In the genomic region with DNA sequence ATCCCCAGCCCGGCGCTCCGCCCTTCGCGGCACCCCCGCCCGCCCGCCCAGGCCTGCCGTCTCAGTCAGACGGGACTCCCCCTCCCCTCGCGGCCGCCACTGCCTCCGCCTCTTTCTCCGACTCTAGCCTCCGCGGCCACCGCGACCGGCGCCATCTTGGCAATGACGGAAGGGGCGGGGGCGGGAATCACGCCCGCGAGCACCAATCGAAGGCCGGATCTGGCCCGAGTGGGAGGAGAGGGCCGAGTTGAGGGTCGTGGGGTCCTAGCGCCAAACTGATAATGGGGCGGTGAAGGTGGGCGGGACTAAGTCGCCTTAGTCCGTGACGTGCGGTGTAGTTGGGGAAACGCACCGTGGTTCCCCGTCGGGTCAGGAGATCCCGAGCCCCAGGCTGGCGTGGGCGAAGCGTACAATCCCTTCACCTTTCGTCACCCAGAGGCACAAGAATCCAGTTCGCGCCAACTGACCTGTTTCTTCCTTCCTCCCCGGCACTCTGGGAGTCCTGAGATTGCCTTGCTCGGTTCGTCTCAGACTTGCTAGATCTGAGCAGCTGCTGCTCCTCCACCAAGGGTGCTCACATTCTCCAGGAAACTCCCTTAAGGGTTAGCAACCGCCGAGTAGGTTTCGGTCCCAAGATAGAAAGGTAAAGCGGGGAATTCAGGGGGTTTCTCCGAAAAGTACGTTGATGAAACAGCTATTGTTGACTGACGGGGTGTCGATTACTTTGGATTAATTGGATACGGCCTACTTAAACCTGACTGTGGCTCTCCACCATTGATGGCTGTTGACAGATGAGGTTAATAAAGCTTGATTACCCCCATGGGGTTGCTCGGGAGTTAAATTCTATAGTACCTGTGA, we compare ENCODE assay signal across 8 cellular contexts. TPM values are rescaled to one million over a fixed set of nuclear protein-coding genes. Genes with fewer than 3 reads are reported as not detected.
DNase-seq lines count a peak whose midpoint lies in the region; FAIRE-seq and TF ChIP-seq lines count a peak whose summit lies in the region.

A gene (minus strand): TSS at position 164 of the 858 bp plus-strand sequence. CDS start 35,843 bp downstream, outside the sequence.

- CTCF ChIA-PET in HEK293T (lab: Yijun Ruan, JAX), result no interaction called here
- CTCF ChIA-PET in activated naive CD4-positive, alpha-beta T cell treated with anti-CD3 and anti-CD28 coated beads for 36 hours (lab: Charles Lee), result interaction anchor here (0.7 to 2.5 kb wide), 5 partner anchors 14 to 40 kb away, joined by 3 to 10 read pairs (median 6); no protein-coding TSS in a partner anchor

- peak within 1 kb of the TSS; percentile 94 for H3K27ac ChIP-seq in neutrophil
- H3K27ac ChIP-seq in substantia nigra (ENCODE audit: low read depth, low read length, poor library complexity, severe bottlenecking), result peak within 1 kb of the TSS; percentile 84

- peak within 1 kb of the TSS; percentile 88 for H3K4me3 Mint-ChIP-seq in activated naive CD4-positive, alpha-beta T cell treated with anti-CD3 and anti-CD28 coated beads for 36 hours

- H3K4me1 Mint-ChIP-seq in activated naive CD4-positive, alpha-beta T cell treated with anti-CD3 and anti-CD28 coated beads for 36 hours (ENCODE audit: low read depth), result peaks cover 58% of the 10 kb centered on the region

- no peaks in the 10 kb centered on the region for H3K9me3 ChIP-seq in neutrophil

- no peaks in the 10 kb centered on the region for H3K36me3 Mint-ChIP-seq in activated naive CD4-positive, alpha-beta T cell treated with anti-CD3 and anti-CD28 coated beads for 36 hours (ENCODE audit: low read depth)

- POLR2A ChIA-PET in HEK293T (lab: Yijun Ruan, JAX), result interaction anchor here (0.6 to 4.9 kb wide), 17 partner anchors 9 to 487 kb away, joined by 3 to 29 read pairs (median 5); a partner anchor contains a TSS

- no peaks in the 10 kb centered on the region for H3K36me3 ChIP-seq in neutrophil

- TF ChIP-seq CTCF in neutrophil (IDR thresholded peaks at IDR 0.05), result no peak

- peak within 1 kb of the TSS; percentile 98 for H3K27ac Mint-ChIP-seq in activated naive CD4-positive, alpha-beta T cell treated with anti-CD3 and anti-CD28 coated beads for 36 hours

- in situ Hi-C loops in SK-MEL-5 (cut with HindIII; ENCODE audit: low pct_unique_long_range_greater_than_20kb, low sequenced_read_pairs), result no loop called here

- no peaks in the 10 kb centered on the region for H3K9me3 Mint-ChIP-seq in activated naive CD4-positive, alpha-beta T cell treated with anti-CD3 and anti-CD28 coated beads for 36 hours

- H3K27me3 Mint-ChIP-seq in activated naive CD4-positive, alpha-beta T cell treated with anti-CD3 and anti-CD28 coated beads for 36 hours (ENCODE audit: low read depth), result no peaks in the 10 kb centered on the region

- FAIRE-seq in frontal cortex (lab: Jason Lieb, UNC), result no peak

- peaks cover 40 to 42% of the 10 kb centered on the region in 2 experiments for H3K4me1 ChIP-seq in neutrophil (ENCODE audit: control insufficient read depth in 1 of 2, insufficient read depth in 1 of 2, low read depth in 1 of 2, low read length in 1 of 2)

- H3K27me3 ChIP-seq in neutrophil, result no peaks in the 10 kb centered on the region

- peak within 1 kb of the TSS; percentile 86 to 99 for H3K4me3 ChIP-seq in neutrophil (ENCODE audit: low read depth in 1 of 2, low read length in 1 of 2)

- intact Hi-C loops in activated naive CD4-positive, alpha-beta T cell treated with anti-CD3 and anti-CD28 coated beads for 36 hours (cut with micrococcal nuclease), result loop anchor here (1.0 to 10.0 kb wide), 8 partner anchors 13 to 898 kb away; a partner anchor contains a TSS

- DNase-seq in GF-D8 (lab: John Stamatoyannopoulos, UW) (peak; percentile 95), HEK293T (ENCODE audit: extremely low spot score) (peak; percentile 89), MV-4-11 (lab: John Stamatoyannopoulos, UW) (peak; percentile 97), SK-MEL-5 (ENCODE audit: low read depth, low spot score) (peak; percentile 97), frontal cortex (ENCODE audit: low spot score in 2 of 2) (peak; percentile 85 to 88), substantia nigra (lab: John Stamatoyannopoulos, UW) (peak; percentile 75 to 99 (median 96))
- peak; percentile 99 for DNase-seq in activated naive CD4-positive, alpha-beta T cell treated with anti-CD3 and anti-CD28 coated beads for 36 hours

TF ChIP-seq in HEK293T, 16 proteins besides CTCF, POLR2A, EP300 and RAD21:
- TF ChIP-seq, protein P1, sequence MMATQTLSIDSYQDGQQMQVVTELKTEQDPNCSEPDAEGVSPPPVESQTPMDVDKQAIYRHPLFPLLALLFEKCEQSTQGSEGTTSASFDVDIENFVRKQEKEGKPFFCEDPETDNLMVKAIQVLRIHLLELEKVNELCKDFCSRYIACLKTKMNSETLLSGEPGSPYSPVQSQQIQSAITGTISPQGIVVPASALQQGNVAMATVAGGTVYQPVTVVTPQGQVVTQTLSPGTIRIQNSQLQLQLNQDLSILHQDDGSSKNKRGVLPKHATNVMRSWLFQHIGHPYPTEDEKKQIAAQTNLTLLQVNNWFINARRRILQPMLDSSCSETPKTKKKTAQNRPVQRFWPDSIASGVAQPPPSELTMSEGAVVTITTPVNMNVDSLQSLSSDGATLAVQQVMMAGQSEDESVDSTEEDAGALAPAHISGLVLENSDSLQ (IDR thresholded peaks at IDR 0.05), result peak; percentile 82
- TF ChIP-seq HDGF (IDR thresholded peaks at IDR 0.05; ENCODE audit: borderline replicate concordance) (peak; percentile 50; the same call in 1 of the 2 replicates), NFRKB (IDR thresholded peaks at IDR 0.05) (no peak), CTBP1 (IDR thresholded peaks at IDR 0.05; ENCODE audit: borderline replicate concordance) (no peak), SP1 (IDR thresholded peaks at IDR 0.05) (peak; percentile 36; the same call in 1 of the 2 replicates), FOXM1 (IDR thresholded peaks at IDR 0.05; ENCODE audit: borderline replicate concordance) (peak; percentile 82; the same call in 1 of the 2 replicates), L3MBTL2 (conservative IDR thresholded peaks at IDR 0.05) (0 out of 2 replicates have a peak, but pooled peaks have one; percentile 32)

RNA-seq across cellular contexts. Expression of the gene that starts here (rescaled TPM):
- 10.4 and 13.0 TPM in 2 replicates for total RNA-seq in SK-MEL-5 (2014; rRNA removed; shearing (Covaris generic))
- 6.2 and 8.0 TPM in 2 replicates for polyA plus RNA-seq in SK-MEL-5 (2015; cell fraction: cytosol; rRNA removed)
- polyA plus RNA-seq in SK-MEL-5 (2015; cell fraction: nucleus; rRNA removed), result 10.2 and 11.8 TPM in 2 replicates
- 10 to 100 TPM; 23.9 to 24.9 TPM for total RNA-seq in activated naive CD4-positive, alpha-beta T cell treated with anti-CD3 and anti-CD28 coated beads for 36 hours
- 87.2 TPM for total RNA-seq in frontal cortex

Comparison
In these comparisons a context has a peak if more than half of its experiments do, and no peak if none do; other contexts are left out.
1. Peak in every context shown above with its lines: DNase-seq, H3K4me3 ChIP-seq and H3K27ac ChIP-seq.